ENCODE assay signal across 8 cellular contexts in the genomic region with DNA sequence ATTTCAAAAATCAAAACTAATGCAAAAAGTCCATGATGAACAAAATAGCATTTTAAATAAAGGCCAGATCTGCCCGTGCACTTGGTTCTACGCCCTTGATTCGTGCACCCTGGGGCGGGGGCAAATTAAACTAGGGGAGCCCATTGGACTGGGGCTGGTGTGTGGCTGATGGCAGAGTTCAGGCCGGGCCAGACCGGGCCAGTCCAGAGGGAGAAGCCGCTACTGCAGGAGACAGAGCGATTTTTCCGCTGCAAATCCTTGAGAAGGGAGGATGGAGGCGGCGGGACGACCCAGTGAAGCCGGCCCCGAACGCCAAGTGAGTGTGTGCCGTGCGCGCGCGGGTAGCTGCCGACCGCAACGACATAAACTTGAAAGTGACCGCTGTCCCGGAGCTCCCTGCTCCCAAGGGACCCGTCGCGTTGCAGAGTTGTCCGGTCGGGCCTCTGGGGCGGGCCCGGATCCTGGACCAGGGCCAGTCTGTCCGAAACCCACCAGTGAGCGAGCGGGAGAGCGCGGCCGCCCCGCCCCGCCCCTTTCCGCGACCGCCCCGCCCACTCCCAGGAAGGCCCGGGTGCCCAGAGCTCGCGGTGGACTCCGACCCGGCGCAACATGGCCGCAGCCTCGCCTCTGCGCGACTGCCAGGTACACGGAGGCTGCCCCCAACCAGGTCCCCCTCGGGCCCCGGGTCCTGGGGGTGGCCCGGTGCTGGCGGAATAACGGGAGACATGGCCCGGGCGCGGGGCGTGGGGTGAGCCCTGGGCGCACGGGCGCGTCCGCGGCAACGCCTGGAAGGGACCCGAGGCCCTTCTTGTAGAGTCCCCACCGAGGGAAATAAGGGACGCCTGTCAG. TPM values are rescaled to one million over a fixed set of nuclear protein-coding genes. Genes with fewer than 3 reads are reported as not detected.
A peak's percentile ranks its signal among the peaks of the same experiment; 100 is the strongest.
DNase-seq lines count a peak whose midpoint lies in the region; ATAC-seq and TF ChIP-seq lines count a peak whose summit lies in the region.

TTC38 (plus strand) TSS at position 578 of the 849 bp plus-strand sequence; CDS start at position 610, 32 bp downstream.

- H3K27ac Mint-ChIP-seq in activated naive CD4-positive, alpha-beta T cell treated with anti-CD3 and anti-CD28 coated beads, Interleukin-2, amount 50 U/mL, for 72 hours, result peak within 1 kb of the TSS in 1 of 2 donors; percentile 20
- H3K27ac Mint-ChIP-seq in neural crest cell (ENCODE audit: unreplicated experiment), result peak within 1 kb of the TSS; percentile 75

- H3K9me3 Mint-ChIP-seq in activated naive CD4-positive, alpha-beta T cell treated with anti-CD3 and anti-CD28 coated beads, Interleukin-2, amount 50 U/mL, for 72 hours, result peaks cover 0 to 8% of the 10 kb centered on the region in 2 donors
- H3K9me3 Mint-ChIP-seq in neural crest cell, result peaks cover 12% of the 10 kb centered on the region

- H3K36me3 ChIP-seq in BE2C (peaks cover 8% of the 10 kb centered on the region; the same call in 1 of the 2 replicates), gastroesophageal sphincter (peaks cover 0 to 30% of the 10 kb centered on the region in 2 donors), upper lobe of right lung (peaks cover 10% of the 10 kb centered on the region)

- TF ChIP-seq CTCF in BE2C (IDR thresholded peaks at IDR 0.05; ENCODE audit: low read depth, low read length) (no peak), gastroesophageal sphincter (IDR thresholded peaks at IDR 0.05) (peak in 1 of 4 experiments; percentile 37), neural crest cell (conservative IDR thresholded peaks at IDR 0.05) (no peak), upper lobe of right lung (IDR thresholded peaks at IDR 0.05) (no peak)

- H3K4me1 Mint-ChIP-seq in neural crest cell, result peaks cover 20% of the 10 kb centered on the region

- DNase-seq in BE2C, result peak; percentile 92
- DNase-seq in HS-5 (ENCODE audit: low read depth), result peak; percentile 35
- peak; percentile 84 for DNase-seq in SK-MEL-5 (ENCODE audit: low read depth, low spot score)
- peak; percentile 44 to 74 for DNase-seq in activated naive CD4-positive, alpha-beta T cell treated with anti-CD3 and anti-CD28 coated beads, Interleukin-2, amount 50 U/mL, for 72 hours (ENCODE audit: low spot score in 2 of 2)
- DNase-seq in neural crest cell (ENCODE audit: low read depth, low spot score), result peak; percentile 67
- peak; percentile 96 for DNase-seq in upper lobe of right lung

- peak; percentile 85 for ATAC-seq in GM19025 (IDR thresholded peaks at IDR 0.05; ENCODE audit: low read depth, unreplicated experiment)
- peak; percentile 92 to 94 for ATAC-seq in activated naive CD4-positive, alpha-beta T cell treated with anti-CD3 and anti-CD28 coated beads, Interleukin-2, amount 50 U/mL, for 72 hours
- peak; percentile 98 for ATAC-seq in gastroesophageal sphincter
- peak; percentile 98 for ATAC-seq in upper lobe of right lung

- H3K4me3 Mint-ChIP-seq in neural crest cell, result peak within 1 kb of the TSS; percentile 93

- H3K9me3 ChIP-seq in BE2C (no peaks in the 10 kb centered on the region), gastroesophageal sphincter (no peaks in the 10 kb centered on the region), upper lobe of right lung (no peaks in the 10 kb centered on the region)

- TF ChIP-seq EP300 in gastroesophageal sphincter (IDR thresholded peaks at IDR 0.05), result no peak

- H3K27me3 ChIP-seq in BE2C (no peaks in the 10 kb centered on the region), gastroesophageal sphincter (no peaks in the 10 kb centered on the region), upper lobe of right lung (no peaks in the 10 kb centered on the region)

- H3K36me3 Mint-ChIP-seq in activated naive CD4-positive, alpha-beta T cell treated with anti-CD3 and anti-CD28 coated beads, Interleukin-2, amount 50 U/mL, for 72 hours, result peaks cover 14 to 31% of the 10 kb centered on the region in 2 donors
- peaks cover 20% of the 10 kb centered on the region for H3K36me3 Mint-ChIP-seq in neural crest cell (ENCODE audit: low read depth)

- TF ChIP-seq POLR2A in gastroesophageal sphincter (IDR thresholded peaks at IDR 0.05), result peak; percentile 32 to 54

- intact Hi-C loops in upper lobe of right lung (cut with DNase I), result no loop called here

- H3K27ac ChIP-seq in gastroesophageal sphincter (peak within 1 kb of the TSS; percentile 67 to 89 (median 88)), upper lobe of right lung (peak within 1 kb of the TSS; percentile 86)

- WGBS in gastroesophageal sphincter (ENCODE audit: low coverage in 1 of 2), 2 donors, result 0% methylated on average over 4 to 13 of the region's 74 CpGs

- in situ Hi-C loops in SK-MEL-5 (cut with HindIII; ENCODE audit: low pct_unique_long_range_greater_than_20kb, low sequenced_read_pairs), result loop anchor here (25.0 kb wide), 1 partner anchor 130 kb away; no protein-coding TSS in a partner anchor

- peak within 1 kb of the TSS; percentile 79 for H3K4me3 ChIP-seq in BE2C (ENCODE audit: low read depth, low read length)
- peak within 1 kb of the TSS; percentile 69 to 90 for H3K4me3 ChIP-seq in gastroesophageal sphincter
- peak within 1 kb of the TSS; percentile 88 for H3K4me3 ChIP-seq in upper lobe of right lung

- H3K4me1 ChIP-seq in BE2C, result no peaks in the 10 kb centered on the region
- H3K4me1 ChIP-seq in gastroesophageal sphincter, result peaks cover 0 to 44% (median 7%) of the 10 kb centered on the region in 3 donors
- peaks cover 27% of the 10 kb centered on the region for H3K4me1 ChIP-seq in upper lobe of right lung

- H3K27me3 Mint-ChIP-seq in neural crest cell (ENCODE audit: low read depth), result peaks cover 44% of the 10 kb centered on the region

RNA-seq across cellular contexts. Expression of gene TTC38, which starts in this region (rescaled TPM):
- 47.6 TPM for polyA plus RNA-seq in BE2C (2012; ENCODE audit: insufficient read depth, insufficient read length, low read depth)
- 27.8 and 27.9 TPM in 2 replicates for total RNA-seq in SK-MEL-5 (2014; rRNA removed; shearing (Covaris generic))
- polyA plus RNA-seq in SK-MEL-5 (2015; cell fraction: cytosol; rRNA removed), result 27.2 and 35.6 TPM in 2 replicates
- polyA plus RNA-seq in SK-MEL-5 (2015; cell fraction: nucleus; rRNA removed), result 55.9 and 70.4 TPM in 2 replicates
- total RNA-seq in activated naive CD4-positive, alpha-beta T cell treated with anti-CD3 and anti-CD28 coated beads, Interleukin-2, amount 50 U/mL, for 72 hours, result 10 to 100 TPM; 11.3 to 16.3 TPM
- total RNA-seq in gastroesophageal sphincter, result 10 to 100 TPM; 21.8 to 61.8 (median 33.3) TPM
- total RNA-seq in neural crest cell, result 34.8 and 39.6 TPM in 2 replicates
- total RNA-seq in upper lobe of right lung, result 26.3 TPM

Comparison
In these comparisons a context has a peak if more than half of its experiments do, and no peak if none do; other contexts are left out.
1. Peak in every context shown above with its lines: DNase-seq, ATAC-seq, H3K4me3 ChIP-seq and H3K27ac ChIP-seq.
2. DNase-seq: peak in every context shown above with its lines; median percentile 96 in upper lobe of right lung; 92 in BE2C; 84 in SK-MEL-5; 67 in neural crest cell; 59 in activated naive CD4-positive, alpha-beta T cell treated with anti-CD3 and anti-CD28 coated beads, Interleukin-2, amount 50 U/mL, for 72 hours; 35 in HS-5.